31 cellular contexts compared by ENCODE assay signal in genomic region chr5:90555666-90556065, GRCh38. TPM values are rescaled to one million over a fixed set of nuclear protein-coding genes. Genes with fewer than 3 reads are reported as not detected.
"Had no signal": no experiment of that assay in that cellular context is flagged by ENCODE, and none has a peak within 500 bp of the region (broad histone marks: within the 10 kb centered on the region; RNA-seq: fewer than 3 reads in every experiment).

No MANE protein-coding gene starts in this region.

- H3K27ac ChIP-seq: left lung, ovary, right atrium auricular region, skin epidermis, suprapubic skin, thoracic aorta, tibial artery, upper lobe of right lung had no signal

- H3K4me3 ChIP-seq: left lung, lung, ovary, right atrium auricular region, skin epidermis, suprapubic skin, thoracic aorta, tibial artery, upper lobe of right lung had no signal

- H3K4me3 Mint-ChIP-seq: immature natural killer cell; mesothelial cell of epicardium; naive B cell; natural killer cell; stimulated activated effector memory CD8-positive, alpha-beta T cell treated with anti-CD3 and anti-CD28 coated beads, Interleukin-12 subunit alpha, Interleukin-12 subunit beta, amount 100 ng/mL, for 72 hours; stimulated activated naive CD8-positive, alpha-beta T cell treated with anti-CD3 and anti-CD28 coated beads, Interleukin-15, Interleukin-2, amounts not matched to agents 100 ng/mL and 50 ng/mL, for 24 hours had no signal

- FAIRE-seq: islet of Langerhans, kidney, urothelium cell line had no signal

- H3K27me3 ChIP-seq: ovary had no signal

- DNase-seq: hippocampal formation; immature natural killer cell; kidney; left colon; left lung; mesendoderm; naive B cell; natural killer cell; nephron progenitor cell; ovary; stimulated activated CD4-positive, alpha-beta T cell treated with anti-CD3 and anti-CD28 coated beads, Interleukin-12 subunit alpha, Interleukin-12 subunit beta, amount 100 ng/mL, for 4 hours; stimulated activated CD4-positive, alpha-beta T cell treated with anti-CD3 and anti-CD28 coated beads, Interleukin-15, amount 100 ng/mL, for 24 hours; stimulated activated CD4-positive, alpha-beta T cell treated with anti-CD3 and anti-CD28 coated beads, Interleukin-2, amount 100 ng/mL, for 24 hours; stimulated activated CD4-positive, alpha-beta T cell treated with anti-CD3 and anti-CD28 coated beads, Interleukin-4, amount 100 ng/mL, for 1 hour; stimulated activated naive CD4-positive, alpha-beta T cell; tibial artery; trophoblast cell; upper lobe of right lung had no signal

- H3K27ac Mint-ChIP-seq: immature natural killer cell; mesothelial cell of epicardium; naive B cell; natural killer cell; nephron progenitor cell; progenitor cell of endocrine pancreas; stimulated activated effector memory CD8-positive, alpha-beta T cell treated with anti-CD3 and anti-CD28 coated beads, Interleukin-12 subunit alpha, Interleukin-12 subunit beta, amount 100 ng/mL, for 72 hours; stimulated activated naive CD8-positive, alpha-beta T cell treated with anti-CD3 and anti-CD28 coated beads, Interleukin-15, Interleukin-2, amounts not matched to agents 100 ng/mL and 50 ng/mL, for 24 hours had no signal

- H3K36me3 Mint-ChIP-seq: immature natural killer cell; mesothelial cell of epicardium; naive B cell; natural killer cell; stimulated activated effector memory CD8-positive, alpha-beta T cell treated with anti-CD3 and anti-CD28 coated beads, Interleukin-12 subunit alpha, Interleukin-12 subunit beta, amount 100 ng/mL, for 72 hours had no signal

- H3K36me3 ChIP-seq: left lung, ovary, right atrium auricular region, suprapubic skin, thoracic aorta, tibial artery, upper lobe of right lung had no signal

- ATAC-seq: left colon; left lung; natural killer cell; sciatic nerve; stimulated activated effector memory CD8-positive, alpha-beta T cell treated with anti-CD3 and anti-CD28 coated beads, Interleukin-12 subunit alpha, Interleukin-12 subunit beta, amount 100 ng/mL, for 72 hours; upper lobe of right lung had no signal

- H3K9me3 Mint-ChIP-seq: immature natural killer cell; mesothelial cell of epicardium; natural killer cell; nephron progenitor cell; stimulated activated effector memory CD8-positive, alpha-beta T cell treated with anti-CD3 and anti-CD28 coated beads, Interleukin-12 subunit alpha, Interleukin-12 subunit beta, amount 100 ng/mL, for 72 hours; stimulated activated naive CD8-positive, alpha-beta T cell treated with anti-CD3 and anti-CD28 coated beads, Interleukin-15, Interleukin-2, amounts not matched to agents 100 ng/mL and 50 ng/mL, for 24 hours had no signal

- H3K9me3 ChIP-seq: left lung, ovary, right atrium auricular region, suprapubic skin, thoracic aorta, tibial artery, upper lobe of right lung had no signal

RNA-seq across cellular contexts. Expression of gene ADGRV1, which starts 2.9 kb away (rescaled TPM):
- total RNA-seq: subcutaneous adipose tissue had no signal
